In the genomic region with DNA sequence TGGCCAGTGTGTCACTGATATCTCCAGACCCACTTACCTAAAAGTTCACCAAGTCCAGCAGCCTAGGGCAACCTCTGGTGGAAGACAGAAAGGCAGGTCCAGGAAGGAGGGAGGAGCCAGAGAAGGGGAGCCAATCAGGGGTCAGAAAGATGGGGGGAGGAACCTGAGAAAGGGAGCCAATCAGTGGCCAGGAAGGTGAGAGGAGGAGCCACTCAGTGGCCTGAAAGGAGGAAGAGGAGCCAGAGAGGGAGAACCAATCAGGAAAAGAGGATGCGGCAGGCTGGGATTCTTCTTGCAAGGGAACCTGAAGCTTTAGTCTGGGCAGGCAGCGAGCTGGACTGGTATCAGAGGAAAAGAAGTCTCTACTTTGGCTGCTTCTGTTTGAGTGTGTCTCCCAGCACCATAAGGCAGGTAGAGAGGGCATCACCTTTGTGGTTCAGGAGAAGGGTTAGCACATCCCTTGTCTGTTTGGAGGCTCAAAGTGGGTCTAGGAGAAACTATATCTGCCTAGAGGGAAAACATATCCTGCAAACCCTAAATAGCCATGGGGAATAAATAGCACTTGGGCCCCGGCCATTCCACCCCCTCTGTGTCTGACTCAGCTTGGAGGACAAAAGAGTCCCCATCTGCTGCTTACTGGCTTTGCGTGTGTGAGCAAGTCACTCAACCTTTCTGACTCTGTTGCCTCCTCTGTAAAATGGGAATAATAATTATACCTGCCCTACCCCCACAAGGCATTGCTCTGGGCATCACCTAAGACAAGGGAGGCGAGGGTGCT, we compare ENCODE assay signal across 9 cellular contexts. TPM values are rescaled to one million over a fixed set of nuclear protein-coding genes. Genes with fewer than 3 reads are reported as not detected.
DNase-seq lines count a peak whose midpoint lies in the region; ATAC-seq, FAIRE-seq and TF ChIP-seq lines count a peak whose summit lies in the region.
"Had no signal": no experiment of that assay in that cellular context is flagged by ENCODE, and none has a peak within 500 bp of the region (broad histone marks: within the 10 kb centered on the region; RNA-seq: fewer than 3 reads in every experiment).

No MANE protein-coding gene starts in this region.

- peak; percentile 11 for DNase-seq in DMS53 treated with DMSO at 0.1 percent for 48 hours (lab: John Stamatoyannopoulos, UW; ENCODE audit: unreplicated experiment)
- peak; percentile 44 for DNase-seq in RPMI8226
- peak; percentile 53 to 81 for DNase-seq in H1 (ENCODE audit: low read depth in 1 of 2, low spot score in 2 of 2)
- peak; percentile 72 for DNase-seq in nephron progenitor cell
- no peak for DNase-seq in chondrocyte (ENCODE audit: low spot score)

- H2BK5ac ChIP-seq in H1 (ENCODE audit: low read depth, low read length), result no peak overlapping the region

- H4K91ac ChIP-seq in H1 (replicated peaks; ENCODE audit: insufficient read length, low read length), result peak overlapping the region; percentile 53

- H3K9me3 ChIP-seq in HUES48 (ENCODE audit: control insufficient read depth, insufficient read depth, low read length) (no peaks in the 10 kb centered on the region), H1 (ENCODE audit: insufficient read depth in 2 of 2, low read depth in 1 of 2, low read length in 1 of 2) (no peaks in the 10 kb centered on the region)

- H3K56ac ChIP-seq in H1 (replicated peaks; ENCODE audit: insufficient read length, low read depth, low read length), result no peak overlapping the region

- H2AFZ ChIP-seq in H1 (ENCODE audit: low read length), result peak overlapping the region; percentile 100

- no peak for TF ChIP-seq EP300 in H1 (IDR thresholded peaks at IDR 0.05; ENCODE audit: borderline replicate concordance in 1 of 2, low read depth in 2 of 2, low read length in 2 of 2)

- H3K79me2 ChIP-seq in H1 (ENCODE audit: control insufficient read depth in 1 of 2, insufficient read depth in 2 of 2, low read length in 2 of 2), result no peaks in the 10 kb centered on the region

- ATAC-seq in GM19452 (IDR thresholded peaks at IDR 0.05; ENCODE audit: unreplicated experiment), result no peak
- no peak for ATAC-seq in HG02623 (IDR thresholded peaks at IDR 0.05; ENCODE audit: unreplicated experiment)

- POLR2A ChIA-PET in H1 (lab: Charles Lee; ENCODE audit: partially characterized antibody), result interaction anchor here (0.5 to 1.1 kb wide), 3 partner anchors 92 to 758 kb away, joined by 3 read pairs; no protein-coding TSS in a partner anchor

- H3K27ac ChIP-seq in HUES48 (ENCODE audit: low read depth, low read length) (peak overlapping the region; percentile 31), H1 (ENCODE audit: low read depth, low read length) (no peak overlapping the region)

- peaks cover 0 to 2% of the 10 kb centered on the region in 2 experiments for H4K20me1 ChIP-seq in H1 (replicated peaks in 1 of 2; ENCODE audit: control insufficient read depth in 1 of 2, insufficient read depth in 2 of 2, low read length in 2 of 2)

- no peak overlapping the region; the same call in 1 of the 2 replicates for H3K18ac ChIP-seq in H1 (ENCODE audit: extremely low read depth, low read length)

- peaks cover 51% of the 10 kb centered on the region for H3K27me3 ChIP-seq in HUES48 (ENCODE audit: control insufficient read depth, insufficient read depth, low read length)
- peaks cover 12 to 46% (median 40%) of the 10 kb centered on the region in 4 experiments for H3K27me3 ChIP-seq in H1 (replicated peaks in 1 of 4; ENCODE audit: control insufficient read depth in 3 of 4, extremely low read depth in 1 of 4, insufficient read depth in 3 of 4, low read length in 3 of 4)

- no peak overlapping the region for H3K4ac ChIP-seq in H1 (replicated peaks; ENCODE audit: insufficient read length, low read depth, low read length)

- H3K4me1 Mint-ChIP-seq in nephron progenitor cell (peaks cover 20% of the 10 kb centered on the region), chondrocyte (ENCODE audit: low read depth) (no peaks in the 10 kb centered on the region)

- H2AK5ac ChIP-seq in H1 (ENCODE audit: low read depth, low read length), result no peak overlapping the region

- CTCF ChIA-PET in H1 (lab: Charles Lee; ENCODE audit: partially characterized antibody), result interaction anchor here (0.9 to 1.8 kb wide), 6 partner anchors 12 to 147 kb away, joined by 3 to 5 read pairs (median 3); partner anchors contain the start of gene CRHR1

- TF ChIP-seq RAD21 in H1 (IDR thresholded peaks at IDR 0.05 in 1 of 2, conservative IDR thresholded peaks at IDR 0.05 in 1 of 2; ENCODE audit: low read depth in 2 of 2, low read length in 2 of 2), result peak in 1 of 2 experiments; percentile 11; a peak in 2 of 4 replicates

- peak overlapping the region; percentile 85; the same call in 1 of the 2 replicates for H2BK15ac ChIP-seq in H1 (ENCODE audit: low read length)

- TF ChIP-seq CTCF in H1 (IDR thresholded peaks at IDR 0.05; ENCODE audit: control extremely low read depth in 1 of 3, insufficient read depth in 1 of 3, low read depth in 1 of 3, low read length in 3 of 3) (no peak), nephron progenitor cell (IDR thresholded peaks at IDR 0.05) (no peak), chondrocyte (IDR thresholded peaks at IDR 0.05) (no peak)

- no peaks in the 10 kb centered on the region for H3K79me1 ChIP-seq in H1 (ENCODE audit: low read depth, low read length)

- H3K4me3 ChIP-seq in HUES48 (ENCODE audit: low read depth, low read length), result peak overlapping the region; percentile 48
- peak overlapping the region; percentile 7 to 48 (median 22); a peak in 5 of 8 replicates for H3K4me3 ChIP-seq in H1 (ENCODE audit: extremely low read depth in 1 of 4, insufficient read depth in 2 of 4, low read depth in 3 of 4, low read length in 4 of 4)

- H3K23me2 ChIP-seq in H1 (ENCODE audit: low read depth, low read length), result no peaks in the 10 kb centered on the region

- H3K9ac ChIP-seq in HUES48 (ENCODE audit: low read depth, low read length), result no peak overlapping the region
- no peak overlapping the region for H3K9ac ChIP-seq in H1 (replicated peaks in 1 of 4; ENCODE audit: extremely low read depth in 1 of 4, low read depth in 3 of 4, low read length in 3 of 4)

- no peak overlapping the region for H2BK20ac ChIP-seq in H1 (ENCODE audit: low read length)

- no peak overlapping the region for H4K8ac ChIP-seq in H1 (ENCODE audit: extremely low read depth, insufficient read depth, low read length)

- no peaks in the 10 kb centered on the region for H3K36me3 ChIP-seq in HUES48 (ENCODE audit: control insufficient read depth, insufficient read depth, low read length)
- no peaks in the 10 kb centered on the region for H3K36me3 ChIP-seq in H1 (ENCODE audit: control insufficient read depth in 2 of 4, insufficient read depth in 4 of 4, low read length in 3 of 4)

- WGBS in H1 (ENCODE audit: extremely low coverage in 1 of 2, insufficient coverage in 1 of 2, insufficient read length in 1 of 2, insufficient replicate concordance in 2 of 2, low coverage in 1 of 2, low lambda C conversion rate in 2 of 2, missing lambda C conversion rate in 1 of 2), 2 experiments, result 55% methylated on average over 5 of the region's 5 CpGs; no CpG with 5 or more reads in 1 of the 2 experiments

- H3K4me1 ChIP-seq in HUES48 (ENCODE audit: control insufficient read depth, insufficient read depth, low read length) (peaks cover 7% of the 10 kb centered on the region; the same call in 1 of the 2 replicates), H1 (replicated peaks in 1 of 4; ENCODE audit: control insufficient read depth in 3 of 4, insufficient read depth in 4 of 4, low read length in 3 of 4) (peaks cover 0 to under 1% (median 0%) of the 10 kb centered on the region in 4 experiments; a peak in 1 of 7 replicates)

- peak; percentile 97 for FAIRE-seq in H1 (lab: Jason Lieb, UNC)

- no peak overlapping the region for H3K23ac ChIP-seq in H1 (ENCODE audit: insufficient read length)

- peak overlapping the region; percentile 73 for H3K4me3 Mint-ChIP-seq in nephron progenitor cell
- no peak overlapping the region for H3K4me3 Mint-ChIP-seq in chondrocyte (ENCODE audit: unreplicated experiment)
- H3K4me3 Mint-ChIP-seq: stimulated activated naive CD8-positive, alpha-beta T cell treated with anti-CD3 and anti-CD28 coated beads, Interleukin-15, Interleukin-2, amounts not matched to agents 100 ng/mL and 50 ng/mL, for 24 hours had no signal

- no peak overlapping the region for H2BK12ac ChIP-seq in H1 (ENCODE audit: low read depth, low read length)

- no peaks in the 10 kb centered on the region for H3K36me3 Mint-ChIP-seq in nephron progenitor cell (ENCODE audit: low read depth)
- H3K36me3 Mint-ChIP-seq in chondrocyte (ENCODE audit: low read depth), result no peaks in the 10 kb centered on the region

- peak overlapping the region; percentile 65 to 66; a peak in 3 of 4 replicates for H3K4me2 ChIP-seq in H1 (ENCODE audit: insufficient read depth in 1 of 2, low read depth in 2 of 2, low read length in 2 of 2)

- H3K27ac Mint-ChIP-seq in nephron progenitor cell, result peak overlapping the region; percentile 69
- H3K27ac Mint-ChIP-seq in chondrocyte (ENCODE audit: unreplicated experiment), result no peak overlapping the region
- H3K27ac Mint-ChIP-seq: stimulated activated naive CD8-positive, alpha-beta T cell treated with anti-CD3 and anti-CD28 coated beads, Interleukin-15, Interleukin-2, amounts not matched to agents 100 ng/mL and 50 ng/mL, for 24 hours had no signal

- peak overlapping the region; percentile 49 for H4K5ac ChIP-seq in H1 (ENCODE audit: insufficient read length, low read depth, low read length)

- TF ChIP-seq POLR2A in H1 (IDR thresholded peaks at IDR 0.05; ENCODE audit: control extremely low read depth in 1 of 2, low read depth in 2 of 2, low read length in 2 of 2), result peak in 1 of 2 experiments; percentile 55; a peak in 2 of 3 replicates

- H3K14ac ChIP-seq in H1 (ENCODE audit: insufficient read length), result no peak overlapping the region

- H3K9me3 Mint-ChIP-seq in nephron progenitor cell, result peaks cover 3% of the 10 kb centered on the region
- peaks cover 6% of the 10 kb centered on the region for H3K9me3 Mint-ChIP-seq in chondrocyte (ENCODE audit: low read depth)
- H3K9me3 Mint-ChIP-seq: stimulated activated naive CD8-positive, alpha-beta T cell treated with anti-CD3 and anti-CD28 coated beads, Interleukin-15, Interleukin-2, amounts not matched to agents 100 ng/mL and 50 ng/mL, for 24 hours had no signal

- peaks cover 71% of the 10 kb centered on the region for H3K27me3 Mint-ChIP-seq in nephron progenitor cell (ENCODE audit: low read depth, poor library complexity)
- peaks cover 52% of the 10 kb centered on the region for H3K27me3 Mint-ChIP-seq in chondrocyte (ENCODE audit: low read depth)

- no peak overlapping the region for H2BK120ac ChIP-seq in H1 (replicated peaks; ENCODE audit: low read depth, low read length)

RNA-seq across cellular contexts. Expression of gene CRHR1, which starts 43.4 kb away (rescaled TPM):
- 0.55 and 0.56 TPM in 2 replicates for total RNA-seq in H1 (2021; fragmentation: NEBNext Ultra II Directional; extraction: Animal tissue kit (Norgen Biotek cat#: 25700))
- 1.2 and 1.7 TPM in 2 replicates for polyA plus RNA-seq in H1 (2011; rRNA removed)
- 1.3 TPM for polyA plus RNA-seq in H1 (2011; cell fraction: cytosol; rRNA removed)
- 2.9 TPM for polyA plus RNA-seq in H1 (2011; cell fraction: nucleus; rRNA removed)
- 0.37 to 1.0 TPM (median 0.62 TPM) in 4 replicates for polyA plus RNA-seq in H1 (2012, experiment 1 of 2)
- 0.56 TPM for polyA plus RNA-seq in H1 (2012, experiment 2 of 2)
- 0.53 TPM for polyA plus RNA-seq in H1 (2013, experiment 1 of 2)
- 0.42 TPM for polyA plus RNA-seq in H1 (2013, experiment 2 of 2)
- polyA minus RNA-seq in H1 (2011; rRNA and poly(A)+ RNA removed), result 0.66 and 3.0 TPM in 2 replicates
- not detected for polyA minus RNA-seq in H1 (2011; cell fraction: cytosol; rRNA and poly(A)+ RNA removed)
- polyA minus RNA-seq in H1 (2011; cell fraction: nucleus; rRNA and poly(A)+ RNA removed), result 1.1 TPM
- not detected in 3 replicates for total RNA-seq in chondrocyte
